ENCODE assay signal across 15 cellular contexts in the genomic region with DNA sequence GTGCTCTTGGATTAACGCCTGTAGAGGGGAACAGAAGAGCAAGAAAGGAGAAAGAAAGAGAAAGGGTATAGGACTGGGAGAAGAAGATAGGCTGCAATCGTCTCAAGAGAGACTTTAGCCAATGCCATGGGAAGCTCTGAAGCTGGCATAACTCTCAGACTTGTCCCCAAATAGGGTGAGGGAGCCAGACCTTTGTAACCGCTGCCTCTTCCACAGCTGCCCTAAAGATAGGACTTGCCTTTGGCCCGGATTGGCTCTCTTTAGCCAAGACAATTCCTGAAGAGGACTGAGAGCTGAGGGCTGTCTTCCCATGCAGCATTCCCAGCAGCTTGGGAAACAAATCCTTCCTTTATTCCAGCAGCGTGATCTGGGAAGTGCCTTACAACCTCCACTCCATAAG.
"Had no signal": no experiment of that assay in that cellular context is flagged by ENCODE, and none has a peak within 500 bp of the region (broad histone marks: within the 10 kb centered on the region; RNA-seq: fewer than 3 reads in every experiment).

No MANE protein-coding gene starts in this region.

- H3K4me3 ChIP-seq: dorsolateral prefrontal cortex, spleen, thoracic aorta had no signal

- ATAC-seq: activated T-helper 17 cell treated with anti-CD3 and anti-CD28 coated beads, Interleukin-2, amount 50 U/mL, for 72 hours; left lobe of liver; sciatic nerve had no signal

- H3K9me3 ChIP-seq: spleen, thoracic aorta had no signal

- H3K27me3 ChIP-seq: dorsolateral prefrontal cortex, spleen had no signal

- H3K36me3 ChIP-seq: spleen, thoracic aorta had no signal

- DNase-seq: activated CD4-positive, alpha-beta T cell treated with anti-CD3 and anti-CD28 coated beads, Interleukin-2, amount 50 U/mL, for 48 hours; activated naive CD4-positive, alpha-beta T cell treated with anti-CD3 and anti-CD28 coated beads, Interleukin-2, amount 10 ng/mL, durations not matched to agents 7 days and 5 days; dorsolateral prefrontal cortex; endodermal cell; islet precursor cell; nephron progenitor cell; spleen; T1000 had no signal

- FAIRE-seq: astrocyte, bronchial epithelial cell, urothelium cell line had no signal

- H3K27ac ChIP-seq: dorsolateral prefrontal cortex, spleen, thoracic aorta had no signal
